In the genomic region with DNA sequence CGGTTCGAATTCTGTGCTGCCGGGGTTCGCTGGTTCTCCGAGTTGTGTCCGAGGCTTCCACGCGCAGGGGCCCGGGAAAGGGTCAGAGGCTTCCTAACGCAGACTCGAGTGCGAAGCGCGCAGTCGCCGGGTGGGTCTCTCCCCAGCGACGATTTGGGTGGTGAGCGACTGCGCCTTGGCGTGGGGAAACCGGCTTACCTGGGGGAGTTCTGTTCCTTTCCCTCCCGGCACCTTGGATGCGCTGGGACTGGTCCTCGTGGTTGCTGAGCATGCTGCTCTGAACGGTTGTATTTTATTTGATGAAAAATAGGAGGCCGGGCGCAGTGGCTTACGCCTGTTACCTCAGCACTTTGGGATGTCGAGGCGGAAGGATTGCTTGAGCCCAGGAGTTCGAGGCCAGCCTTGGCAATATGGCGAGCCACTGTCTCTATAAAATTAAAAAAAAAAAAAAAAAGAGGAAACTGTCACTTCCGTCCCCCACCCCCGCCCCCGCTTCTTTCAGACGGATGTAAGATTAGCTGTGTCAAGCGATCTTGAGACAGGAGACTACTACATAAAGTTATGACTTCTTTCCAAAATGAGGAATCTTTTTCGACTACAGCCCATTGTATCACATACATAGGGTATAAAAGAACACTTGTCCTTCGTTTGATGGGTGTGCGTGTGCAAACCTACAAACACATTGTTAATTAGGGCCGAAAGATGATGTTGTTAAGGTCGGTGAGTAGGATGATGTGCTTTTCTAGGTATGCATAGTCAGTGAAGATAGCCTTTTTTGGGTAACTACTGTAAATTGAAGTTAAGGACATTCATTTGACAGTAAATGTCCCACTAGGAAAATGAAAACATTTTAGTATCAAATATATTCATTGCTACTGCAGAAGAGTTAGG, we compare ENCODE assay signal across 8 cellular contexts. TPM values are rescaled to one million over a fixed set of nuclear protein-coding genes. Genes with fewer than 3 reads are reported as not detected.
A peak's percentile ranks its signal among the peaks of the same experiment; 100 is the strongest.
DNase-seq lines count a peak whose midpoint lies in the region; ATAC-seq and TF ChIP-seq lines count a peak whose summit lies in the region.

A gene with protein sequence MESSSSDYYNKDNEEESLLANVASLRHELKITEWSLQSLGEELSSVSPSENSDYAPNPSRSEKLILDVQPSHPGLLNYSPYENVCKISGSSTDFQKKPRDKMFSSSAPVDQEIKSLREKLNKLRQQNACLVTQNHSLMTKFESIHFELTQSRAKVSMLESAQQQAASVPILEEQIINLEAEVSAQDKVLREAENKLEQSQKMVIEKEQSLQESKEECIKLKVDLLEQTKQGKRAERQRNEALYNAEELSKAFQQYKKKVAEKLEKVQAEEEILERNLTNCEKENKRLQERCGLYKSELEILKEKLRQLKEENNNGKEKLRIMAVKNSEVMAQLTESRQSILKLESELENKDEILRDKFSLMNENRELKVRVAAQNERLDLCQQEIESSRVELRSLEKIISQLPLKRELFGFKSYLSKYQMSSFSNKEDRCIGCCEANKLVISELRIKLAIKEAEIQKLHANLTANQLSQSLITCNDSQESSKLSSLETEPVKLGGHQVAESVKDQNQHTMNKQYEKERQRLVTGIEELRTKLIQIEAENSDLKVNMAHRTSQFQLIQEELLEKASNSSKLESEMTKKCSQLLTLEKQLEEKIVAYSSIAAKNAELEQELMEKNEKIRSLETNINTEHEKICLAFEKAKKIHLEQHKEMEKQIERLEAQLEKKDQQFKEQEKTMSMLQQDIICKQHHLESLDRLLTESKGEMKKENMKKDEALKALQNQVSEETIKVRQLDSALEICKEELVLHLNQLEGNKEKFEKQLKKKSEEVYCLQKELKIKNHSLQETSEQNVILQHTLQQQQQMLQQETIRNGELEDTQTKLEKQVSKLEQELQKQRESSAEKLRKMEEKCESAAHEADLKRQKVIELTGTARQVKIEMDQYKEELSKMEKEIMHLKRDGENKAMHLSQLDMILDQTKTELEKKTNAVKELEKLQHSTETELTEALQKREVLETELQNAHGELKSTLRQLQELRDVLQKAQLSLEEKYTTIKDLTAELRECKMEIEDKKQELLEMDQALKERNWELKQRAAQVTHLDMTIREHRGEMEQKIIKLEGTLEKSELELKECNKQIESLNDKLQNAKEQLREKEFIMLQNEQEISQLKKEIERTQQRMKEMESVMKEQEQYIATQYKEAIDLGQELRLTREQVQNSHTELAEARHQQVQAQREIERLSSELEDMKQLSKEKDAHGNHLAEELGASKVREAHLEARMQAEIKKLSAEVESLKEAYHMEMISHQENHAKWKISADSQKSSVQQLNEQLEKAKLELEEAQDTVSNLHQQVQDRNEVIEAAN (N-terminal part only) (plus strand): TSS at position 2 of the 891 bp plus-strand sequence. CDS start 2,638 bp downstream, outside the sequence.

- DNase-seq in BE2C (no peak), SKM-1 treated with dmso at 0.1 percent for 144 hours (lab: John Stamatoyannopoulos, UW; ENCODE audit: unreplicated experiment) (peak; percentile 52), breast epithelium (ENCODE audit: low spot score in 2 of 2) (no peak), memory B cell (ENCODE audit: low spot score in 2 of 2) (peak in 1 of 2 donors; percentile 13), putamen (ENCODE audit: low spot score) (no peak)
- DNase-seq in stimulated activated naive CD8-positive, alpha-beta T cell treated with anti-CD3 and anti-CD28 coated beads, Interleukin-15, Interleukin-2, amounts not matched to agents 100 U/mL and 50 U/mL, for 24 hours, result peak; percentile 58

- TF ChIP-seq CTCF in BE2C (IDR thresholded peaks at IDR 0.05; ENCODE audit: low read depth, low read length) (no peak), breast epithelium (IDR thresholded peaks at IDR 0.05) (no peak)

- H3K27me3 ChIP-seq in BE2C (no peaks in the 10 kb centered on the region), breast epithelium (no peaks in the 10 kb centered on the region)

- H3K4me3 ChIP-seq in BE2C (ENCODE audit: low read depth, low read length) (peak within 1 kb of the TSS; percentile 84), breast epithelium (peak within 1 kb of the TSS; percentile 88 to 95 (median 95))

- peak within 1 kb of the TSS; percentile 89 for H3K4me3 Mint-ChIP-seq in memory B cell

- peak within 1 kb of the TSS; percentile 99 to 100 for H3K27ac ChIP-seq in breast epithelium

- ATAC-seq in GM18505 (IDR thresholded peaks at IDR 0.05; ENCODE audit: unreplicated experiment), result peak; percentile 16
- ATAC-seq in HG03354 (IDR thresholded peaks at IDR 0.05; ENCODE audit: poor library complexity, severe bottlenecking, unreplicated experiment), result peak; percentile 19
- ATAC-seq in memory B cell (ENCODE audit: low read depth), result peak; percentile 38
- peak; percentile 9 for ATAC-seq in stimulated activated naive CD8-positive, alpha-beta T cell treated with anti-CD3 and anti-CD28 coated beads, Interleukin-15, Interleukin-2, amounts not matched to agents 100 U/mL and 50 U/mL, for 24 hours

- no peak for TF ChIP-seq POLR2A in GM18505 (IDR thresholded peaks at IDR 0.05; ENCODE audit: borderline replicate concordance, extremely low read depth, insufficient read depth, insufficient read length)
- TF ChIP-seq POLR2A in breast epithelium (IDR thresholded peaks at IDR 0.05), result no peak

- H3K27me3 Mint-ChIP-seq in memory B cell, result no peaks in the 10 kb centered on the region

- no peaks in the 10 kb centered on the region for H3K9me3 Mint-ChIP-seq in memory B cell

- peak within 1 kb of the TSS; percentile 93 for H3K27ac Mint-ChIP-seq in memory B cell

- peaks cover 22% of the 10 kb centered on the region for H3K4me1 Mint-ChIP-seq in memory B cell

- H3K36me3 ChIP-seq in BE2C (no peaks in the 10 kb centered on the region), breast epithelium (no peaks in the 10 kb centered on the region)

- peaks cover 7% of the 10 kb centered on the region for H3K36me3 Mint-ChIP-seq in memory B cell

- intact Hi-C loops in breast epithelium (cut with DNase I; ENCODE audit: low total_unique reads), result no loop called here

- H3K4me1 ChIP-seq in BE2C (no peaks in the 10 kb centered on the region), breast epithelium (no peaks in the 10 kb centered on the region)

- no peaks in the 10 kb centered on the region for H3K9me3 ChIP-seq in BE2C
- no peaks in the 10 kb centered on the region for H3K9me3 ChIP-seq in breast epithelium

RNA-seq across cellular contexts. Expression of the gene that starts here (rescaled TPM):
- 0.45 TPM for polyA plus RNA-seq in BE2C (2012; ENCODE audit: insufficient read depth, insufficient read length, low read depth)
- total RNA-seq in breast epithelium, result 10 to 100 TPM in 1 of 3 donors, 1 to 10 TPM in 2; 4.1 to 10.5 (median 9.4) TPM

Comparison
In these comparisons a context has a peak if more than half of its experiments do, and no peak if none do; other contexts are left out.
1. DNase-seq: peak in SKM-1 treated with dmso at 0.1 percent for 144 hours (single experiment) and stimulated activated naive CD8-positive, alpha-beta T cell treated with anti-CD3 and anti-CD28 coated beads, Interleukin-15, Interleukin-2, amounts not matched to agents 100 U/mL and 50 U/mL, for 24 hours (single experiment); none in BE2C (single experiment), breast epithelium (0 of 2) and putamen (single experiment).
2. Peak in every context shown above with its lines, with median percentiles within 50 percentile points of each other: ATAC-seq.